ENCODE assay signal across 8 cellular contexts in genomic region chr10:110354322-110354766, GRCh38. TPM values are rescaled to one million over a fixed set of nuclear protein-coding genes. Genes with fewer than 3 reads are reported as not detected.
DNase-seq lines count a peak whose midpoint lies in the region; ATAC-seq and TF ChIP-seq lines count a peak whose summit lies in the region.

No MANE protein-coding gene starts in this region.

- TF ChIP-seq CTCF in GM10266 (IDR thresholded peaks at IDR 0.05; ENCODE audit: control insufficient read depth, insufficient read depth, low read depth, missing control alignments) (peak; percentile 83), glutamatergic neuron (IDR thresholded peaks at IDR 0.05; ENCODE audit: partially characterized antibody, unreplicated experiment) (peak; percentile 83), transverse colon (IDR thresholded peaks at IDR 0.05) (peak; percentile 62 to 88 (median 79))

- H3K4me3 ChIP-seq in transverse colon: no peak overlapping the region

- 26% methylated on average over 11 of the region's 11 CpGs; no CpG with 5 or more reads in 1 of the 2 donors for WGBS in transverse colon (ENCODE audit: low coverage in 1 of 2), 2 donors

- peaks cover 6% of the 10 kb centered on the region for H3K4me1 Mint-ChIP-seq in glutamatergic neuron (ENCODE audit: low read depth, unreplicated experiment)

- peaks cover 3 to 17% (median 12%) of the 10 kb centered on the region in 4 donors for H3K4me1 ChIP-seq in transverse colon

- H3K9me3 Mint-ChIP-seq in glutamatergic neuron (ENCODE audit: unreplicated experiment): no peaks in the 10 kb centered on the region

- TF ChIP-seq EP300 in transverse colon (IDR thresholded peaks at IDR 0.05; ENCODE audit: low read depth): no peak

- H3K27ac Mint-ChIP-seq in glutamatergic neuron (ENCODE audit: unreplicated experiment): no peak overlapping the region

- no peak for TF ChIP-seq POLR2A in transverse colon (IDR thresholded peaks at IDR 0.05)

- no peaks in the 10 kb centered on the region for H3K36me3 ChIP-seq in transverse colon

- intact Hi-C loops in transverse colon (cut with DNase I; ENCODE audit: low total_unique reads): no loop called here

- H3K36me3 Mint-ChIP-seq in glutamatergic neuron (ENCODE audit: unreplicated experiment): no peaks in the 10 kb centered on the region

- H3K4me3 Mint-ChIP-seq in glutamatergic neuron (ENCODE audit: unreplicated experiment): no peak overlapping the region

- DNase-seq in GM10266 (ENCODE audit: extremely low spot score): peak; percentile 64
- DNase-seq in HPDE6-E6E7 (ENCODE audit: extremely low spot score): peak; percentile 50
- DNase-seq in SHP77 treated with DMSO at 0.1 percent for 48 hours (lab: John Stamatoyannopoulos, UW): peak; percentile 63
- peak; percentile 7 to 60 (median 58) for DNase-seq in activated naive CD4-positive, alpha-beta T cell (lab: John Stamatoyannopoulos, UW)
- peak; percentile 90 for DNase-seq in glutamatergic neuron
- DNase-seq in pons (ENCODE audit: low spot score): peak; percentile 72
- DNase-seq in transverse colon: peak; percentile 91

- H3K27ac ChIP-seq in transverse colon: peak overlapping the region in 3 of 4 donors; percentile 13 to 55 (median 42)

- H3K27me3 Mint-ChIP-seq in glutamatergic neuron (ENCODE audit: unreplicated experiment): peaks cover 7% of the 10 kb centered on the region

- no peak for ATAC-seq in HG03196 (IDR thresholded peaks at IDR 0.05; ENCODE audit: unreplicated experiment)

- peaks cover 3% of the 10 kb centered on the region for H3K27me3 ChIP-seq in transverse colon

- no peaks in the 10 kb centered on the region for H3K9me3 ChIP-seq in transverse colon

- in situ Hi-C loops in transverse colon (cut with MboI; ENCODE audit: low pct_ligation_motif_present in 1 of 4, low pct_unique_long_range_greater_than_20kb in 1 of 4, low sequenced_read_pairs in 3 of 4): loop anchor here in 3 of 4 donors (5.0 to 10.0 kb wide), 3 partner anchors 150 to 193 kb away; no protein-coding TSS in a partner anchor

RNA-seq across cellular contexts. Expression of gene SMNDC1, which starts 49.6 kb away (rescaled TPM):
- total RNA-seq in glutamatergic neuron (ENCODE audit: unreplicated experiment): 37.1 TPM
- total RNA-seq in transverse colon: 10 to 100 TPM in 1 of 4 donors, 1 to 10 TPM in 3; 3.6 to 15.7 (median 8.9) TPM
